1 cellular context compared by ENCODE assay signal in genomic region chr16:69291657-69292056, GRCh38. TPM values are rescaled to one million over a fixed set of nuclear protein-coding genes. Genes with fewer than 3 reads are reported as not detected.
"Had no signal": no experiment of that assay in that cellular context is flagged by ENCODE, and none has a peak within 500 bp of the region (broad histone marks: within the 10 kb centered on the region; RNA-seq: fewer than 3 reads in every experiment).

No MANE protein-coding gene starts in this region.

RNA-seq across cellular contexts. Expression of gene TMED6, which starts 59.9 kb away (rescaled TPM):
- total RNA-seq: G401 had no signal
